ENCODE assay signal across 8 cellular contexts in the genomic region with DNA sequence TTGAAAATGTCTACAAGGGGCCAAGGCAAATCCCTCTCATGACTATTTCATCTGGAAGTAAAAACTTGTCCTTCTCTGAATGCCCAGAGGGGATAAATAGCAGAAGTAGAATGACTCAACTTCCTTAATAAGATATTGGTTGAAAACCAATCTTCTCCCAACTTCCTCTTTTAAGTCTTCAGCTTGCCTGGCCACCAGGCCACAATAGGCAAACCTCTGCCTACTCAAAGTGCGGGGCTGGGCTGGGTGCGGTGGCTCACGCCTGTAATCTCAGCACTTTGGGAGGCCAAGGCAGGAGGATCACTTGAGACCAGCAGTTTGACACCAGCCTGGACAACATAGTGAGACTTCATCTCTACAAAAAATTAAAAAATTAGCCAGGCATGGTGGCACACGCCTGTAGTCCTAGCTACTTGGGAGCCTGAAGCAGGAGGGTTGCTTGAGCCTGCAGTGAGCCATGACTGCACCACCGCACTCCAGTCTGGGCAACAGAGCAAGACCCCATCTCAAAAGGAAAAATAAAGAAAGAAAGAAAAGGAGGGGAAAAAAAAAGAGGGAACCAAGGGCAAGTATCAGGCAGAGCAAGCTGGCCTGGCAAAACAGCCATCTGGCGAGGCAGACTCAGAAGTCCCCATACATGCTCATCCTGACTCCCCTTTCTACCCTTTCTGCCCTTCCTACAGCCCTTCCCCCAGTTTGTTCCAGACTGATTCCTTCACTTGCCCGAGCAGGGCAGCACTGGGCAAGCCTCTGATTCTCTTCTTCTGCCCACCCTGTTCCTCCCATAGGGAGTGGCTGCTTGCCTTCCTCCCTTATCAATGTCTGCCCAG. TPM values are rescaled to one million over a fixed set of nuclear protein-coding genes. Genes with fewer than 3 reads are reported as not detected.
DNase-seq lines count a peak whose midpoint lies in the region; ATAC-seq and TF ChIP-seq lines count a peak whose summit lies in the region.

No MANE protein-coding gene starts in this region.

- H3K27ac Mint-ChIP-seq in activated CD4-positive, alpha-beta T cell treated with anti-CD3 and anti-CD28 coated beads, Interleukin-2, amount 10 ng/mL, durations not matched to agents 24 days and 14 days: peak overlapping the region; percentile 84
- H3K27ac Mint-ChIP-seq in stimulated activated naive CD8-positive, alpha-beta T cell treated with anti-CD3 and anti-CD28 coated beads, Interleukin-15, amount 100 ng/mL, for 72 hours: peak overlapping the region; percentile 84 to 89

- TF ChIP-seq CTCF in fibroblast of the aortic adventitia (IDR thresholded peaks at IDR 0.05; ENCODE audit: insufficient read depth, low read length): no peak

- peaks cover 57% of the 10 kb centered on the region for H3K36me3 Mint-ChIP-seq in activated CD4-positive, alpha-beta T cell treated with anti-CD3 and anti-CD28 coated beads, Interleukin-2, amount 10 ng/mL, durations not matched to agents 24 days and 14 days (ENCODE audit: low read depth)

- intact Hi-C loops in activated CD4-positive, alpha-beta T cell treated with anti-CD3 and anti-CD28 coated beads, Interleukin-2, amount 10 ng/mL, durations not matched to agents 24 days and 14 days (cut with micrococcal nuclease): loop anchor here (5.0 kb wide), 1 partner anchor 91 kb away; no protein-coding TSS in a partner anchor

- no peak overlapping the region for H3K27ac ChIP-seq in SJCRH30

- no peaks in the 10 kb centered on the region for H3K9me3 ChIP-seq in SJCRH30 (replicated peaks)

- peaks cover 72% of the 10 kb centered on the region for H3K4me1 Mint-ChIP-seq in activated CD4-positive, alpha-beta T cell treated with anti-CD3 and anti-CD28 coated beads, Interleukin-2, amount 10 ng/mL, durations not matched to agents 24 days and 14 days
- H3K4me1 Mint-ChIP-seq in stimulated activated naive CD8-positive, alpha-beta T cell treated with anti-CD3 and anti-CD28 coated beads, Interleukin-15, amount 100 ng/mL, for 72 hours: peaks cover 94% of the 10 kb centered on the region

- H3K27me3 Mint-ChIP-seq in activated CD4-positive, alpha-beta T cell treated with anti-CD3 and anti-CD28 coated beads, Interleukin-2, amount 10 ng/mL, durations not matched to agents 24 days and 14 days: no peaks in the 10 kb centered on the region
- H3K27me3 Mint-ChIP-seq in stimulated activated naive CD8-positive, alpha-beta T cell treated with anti-CD3 and anti-CD28 coated beads, Interleukin-15, amount 100 ng/mL, for 72 hours: no peaks in the 10 kb centered on the region

- no peak overlapping the region for H3K4me3 ChIP-seq in fibroblast of the aortic adventitia (ENCODE audit: low read depth, low read length)
- no peak overlapping the region for H3K4me3 ChIP-seq in SJCRH30

- peaks cover 26% of the 10 kb centered on the region for H3K4me1 ChIP-seq in SJCRH30

- no peak for ATAC-seq in stimulated activated naive CD8-positive, alpha-beta T cell treated with anti-CD3 and anti-CD28 coated beads, Interleukin-15, amount 100 ng/mL, for 72 hours
- ATAC-seq in GM21717 (IDR thresholded peaks at IDR 0.05; ENCODE audit: unreplicated experiment) (no peak), HG03460 (IDR thresholded peaks at IDR 0.05; ENCODE audit: unreplicated experiment) (no peak)

- H3K9me3 Mint-ChIP-seq in activated CD4-positive, alpha-beta T cell treated with anti-CD3 and anti-CD28 coated beads, Interleukin-2, amount 10 ng/mL, durations not matched to agents 24 days and 14 days: no peaks in the 10 kb centered on the region
- no peaks in the 10 kb centered on the region for H3K9me3 Mint-ChIP-seq in stimulated activated naive CD8-positive, alpha-beta T cell treated with anti-CD3 and anti-CD28 coated beads, Interleukin-15, amount 100 ng/mL, for 72 hours

- no peaks in the 10 kb centered on the region for H3K27me3 ChIP-seq in SJCRH30

- H3K4me3 Mint-ChIP-seq in activated CD4-positive, alpha-beta T cell treated with anti-CD3 and anti-CD28 coated beads, Interleukin-2, amount 10 ng/mL, durations not matched to agents 24 days and 14 days: peak overlapping the region; percentile 29
- peak overlapping the region; percentile 55 to 62 for H3K4me3 Mint-ChIP-seq in stimulated activated naive CD8-positive, alpha-beta T cell treated with anti-CD3 and anti-CD28 coated beads, Interleukin-15, amount 100 ng/mL, for 72 hours

- DNase-seq in activated CD4-positive, alpha-beta T cell treated with anti-CD3 and anti-CD28 coated beads, Interleukin-2, amount 10 ng/mL, durations not matched to agents 24 days and 14 days: no peak
- no peak for DNase-seq in activated CD4-positive, alpha-beta T cell treated with anti-CD3 and anti-CD28 coated beads for 4 hours
- DNase-seq in SIG-M5 treated with dmso at 0.1 percent for 504 hours (lab: John Stamatoyannopoulos, UW; ENCODE audit: unreplicated experiment) (peak; percentile 97), fibroblast of the aortic adventitia (ENCODE audit: low read depth) (peak; percentile 74), SJCRH30 (no peak)
- DNase-seq in stimulated activated naive CD8-positive, alpha-beta T cell treated with anti-CD3 and anti-CD28 coated beads, Interleukin-15, amount 100 ng/mL, for 72 hours: no peak

- no peaks in the 10 kb centered on the region for H3K36me3 ChIP-seq in SJCRH30

RNA-seq across cellular contexts. Expression of a gene that starts 20.6 kb away (rescaled TPM):
- 57.4 and 61.0 TPM in 2 replicates for total RNA-seq in activated CD4-positive, alpha-beta T cell treated with anti-CD3 and anti-CD28 coated beads, Interleukin-2, amount 10 ng/mL, durations not matched to agents 24 days and 14 days
- total RNA-seq in fibroblast of the aortic adventitia (ENCODE audit: low replicate concordance): 1.6 and 3.3 TPM in 2 replicates
- 3.9 and 4.7 TPM in 2 replicates for total RNA-seq in SJCRH30 (2014; rRNA removed; shearing (Covaris generic))

RNA-seq across cellular contexts. Expression of a gene that starts 34.3 kb away (rescaled TPM):
- 0.28 and 0.40 TPM in 2 replicates for total RNA-seq in activated CD4-positive, alpha-beta T cell treated with anti-CD3 and anti-CD28 coated beads, Interleukin-2, amount 10 ng/mL, durations not matched to agents 24 days and 14 days
- total RNA-seq in fibroblast of the aortic adventitia (ENCODE audit: low replicate concordance): not detected in 2 replicates
- total RNA-seq in SJCRH30 (2014; rRNA removed; shearing (Covaris generic)): 0.08 TPM in 1 of 2 replicates, not detected in the other

Comparison
In these comparisons a context has a peak if more than half of its experiments do, and no peak if none do; other contexts are left out.
1. DNase-seq: peak in SIG-M5 treated with dmso at 0.1 percent for 504 hours (single experiment) and fibroblast of the aortic adventitia (single experiment); none in activated CD4-positive, alpha-beta T cell treated with anti-CD3 and anti-CD28 coated beads, Interleukin-2, amount 10 ng/mL, durations not matched to agents 24 days and 14 days (single experiment), activated CD4-positive, alpha-beta T cell treated with anti-CD3 and anti-CD28 coated beads for 4 hours (0 of 2), stimulated activated naive CD8-positive, alpha-beta T cell treated with anti-CD3 and anti-CD28 coated beads, Interleukin-15, amount 100 ng/mL, for 72 hours (0 of 2) and SJCRH30 (0 of 2).
2. RNA of a gene that starts 20.6 kb away (total RNA-seq): 57.4 to 61.0 TPM in activated CD4-positive, alpha-beta T cell treated with anti-CD3 and anti-CD28 coated beads, Interleukin-2, amount 10 ng/mL, durations not matched to agents 24 days and 14 days; 3.9 to 4.7 TPM in SJCRH30 and 1.6 to 3.3 TPM in fibroblast of the aortic adventitia; every median in the first group is over 10 times any median in the second.